1 cellular context compared by ENCODE assay signal in the genomic region with DNA sequence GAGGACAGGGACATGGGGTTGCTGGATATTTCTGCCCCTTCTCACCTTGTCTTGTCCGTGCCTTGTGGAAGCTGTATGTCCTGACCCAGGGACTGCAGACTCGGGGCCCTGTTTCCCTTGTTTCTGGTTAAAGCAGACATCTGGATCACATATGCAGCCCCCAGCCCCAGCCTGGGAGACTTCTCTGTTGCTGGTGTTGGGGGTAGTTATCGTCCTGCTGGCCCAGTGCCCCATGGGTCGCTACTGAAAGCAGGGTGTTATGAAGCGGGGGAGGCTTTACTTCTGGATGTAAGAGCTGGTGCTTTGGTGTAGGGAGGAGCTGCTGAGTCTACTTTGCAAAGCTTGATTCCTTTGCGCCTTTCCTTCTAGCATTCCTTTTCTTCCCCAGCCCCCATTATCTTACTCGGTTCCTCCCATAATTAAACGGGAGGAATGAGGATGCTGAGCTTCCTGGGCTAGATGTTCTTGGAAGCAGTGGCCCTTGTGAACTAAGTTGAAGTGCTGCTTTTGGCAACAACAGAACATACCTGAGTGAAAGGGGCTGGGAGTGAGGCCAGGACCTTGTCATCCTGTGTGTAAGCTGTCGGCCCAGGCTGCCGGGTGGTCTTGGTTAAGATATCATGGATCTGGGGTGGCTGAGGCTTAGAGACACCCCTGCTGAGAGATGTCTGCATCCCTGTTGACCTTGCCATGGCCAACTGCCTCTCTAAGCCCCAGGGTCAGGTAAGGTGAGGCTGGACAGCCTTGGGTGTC.
TF ChIP-seq lines count a peak whose summit lies in the region.

No MANE protein-coding gene starts in this region.

TF ChIP-seq in endothelial cell of umbilical vein, 7 proteins besides CTCF, POLR2A, EP300 and RAD21:
- no peak for TF ChIP-seq POLR2AphosphoS5 (IDR thresholded peaks at IDR 0.05; ENCODE audit: insufficient read depth, low read depth, low read length)
- no peak for TF ChIP-seq MYC (IDR thresholded peaks at IDR 0.05; ENCODE audit: low read depth, low read length)
- TF ChIP-seq JUN (IDR thresholded peaks at IDR 0.05; ENCODE audit: borderline replicate concordance, insufficient read depth, insufficient read length, low read depth): no peak
